Comparison of ENCODE assay signal across 11 cellular contexts in genomic region chr14:76923422-76924362, GRCh38.
DNase-seq lines count a peak whose midpoint lies in the region; ATAC-seq and TF ChIP-seq lines count a peak whose summit lies in the region.
"Had no signal": no experiment of that assay in that cellular context is flagged by ENCODE, and none has a peak within 500 bp of the region (broad histone marks: within the 10 kb centered on the region; RNA-seq: fewer than 3 reads in every experiment).

No MANE protein-coding gene starts in this region.

- H2AFZ ChIP-seq in neural cell (ENCODE audit: low read depth, low read length), result no peak overlapping the region

- intact Hi-C loops in dorsolateral prefrontal cortex (cut with DNase I), result loop anchor here in 1 of 2 donors (5.0 kb wide), 1 partner anchor 34 kb away; no protein-coding TSS in a partner anchor

- peaks cover 99 to 100% (median 100%) of the 10 kb centered on the region in 10 experiments for H3K4me1 ChIP-seq in BLaER1 treated with 17β-estradiol and CSF1 and Interleukin-3, amounts not matched to agents 10 nM and 100 nM
- H3K4me1 ChIP-seq in HUES6 (ENCODE audit: control insufficient read depth, insufficient read depth, low read length), result peaks cover 76% of the 10 kb centered on the region

- peaks cover 0 to 12% (median 0%) of the 10 kb centered on the region in 11 experiments; a peak in 2 of 22 replicates for H4K20me1 ChIP-seq in BLaER1 treated with 17β-estradiol and CSF1 and Interleukin-3, amounts not matched to agents 10 nM and 100 nM
- H4K20me1 ChIP-seq in neural cell (ENCODE audit: insufficient read depth), result no peaks in the 10 kb centered on the region

- peak overlapping the region in 2 of 10 experiments; percentile 4 to 51; a peak in 1 of 20 replicates for H3K4me3 ChIP-seq in BLaER1 treated with 17β-estradiol and CSF1 and Interleukin-3, amounts not matched to agents 10 nM and 100 nM
- H3K4me3 ChIP-seq in HUES6 (ENCODE audit: low read depth, low read length) (peak overlapping the region; percentile 23), dorsolateral prefrontal cortex (peak overlapping the region in 1 of 59 donors; percentile 4), neural cell (ENCODE audit: low read length) (peak overlapping the region; percentile 61)
- H3K4me3 ChIP-seq: prostate gland had no signal

- peaks cover 14% of the 10 kb centered on the region for H3K79me2 ChIP-seq in neural cell (replicated peaks; ENCODE audit: insufficient read depth, low read length)

- H3K9me2 ChIP-seq in neural cell (ENCODE audit: insufficient read depth, low read length), result no peaks in the 10 kb centered on the region

- TF ChIP-seq CTCF in dorsolateral prefrontal cortex (IDR thresholded peaks at IDR 0.05 in 54 of 56, conservative IDR thresholded peaks at IDR 0.05 in 2 of 56; ENCODE audit: low read depth in 1 of 56, partially characterized antibody in 56 of 56) (no peak), neural cell (IDR thresholded peaks at IDR 0.05; ENCODE audit: poor library complexity, severe bottlenecking) (peak; percentile 8)

- ATAC-seq in GM21825 (IDR thresholded peaks at IDR 0.05; ENCODE audit: unreplicated experiment) (no peak), HG03097 (IDR thresholded peaks at IDR 0.05; ENCODE audit: low FRiP score, unreplicated experiment) (no peak)

- peak overlapping the region in 10 of 11 experiments; percentile 34 to 81 (median 76); a peak in 18 of 22 replicates for H3K9ac ChIP-seq in BLaER1 treated with 17β-estradiol and CSF1 and Interleukin-3, amounts not matched to agents 10 nM and 100 nM
- H3K9ac ChIP-seq in HUES6 (ENCODE audit: low read length) (peak overlapping the region; percentile 27), neural cell (ENCODE audit: low read length) (peak overlapping the region; percentile 93)

- no peaks in the 10 kb centered on the region for H3K9me3 ChIP-seq in BLaER1 treated with 17β-estradiol and CSF1 and Interleukin-3, amounts not matched to agents 10 nM and 100 nM (replicated peaks in 1 of 11)
- no peaks in the 10 kb centered on the region for H3K9me3 ChIP-seq in HUES6 (ENCODE audit: control insufficient read depth, insufficient read depth, low read depth, low read length)
- no peaks in the 10 kb centered on the region for H3K9me3 ChIP-seq in neural cell (ENCODE audit: low read length)
- H3K9me3 ChIP-seq: prostate gland had no signal

- no peak for TF ChIP-seq EP300 in neural cell (conservative IDR thresholded peaks at IDR 0.05; ENCODE audit: poor library complexity, severe bottlenecking)

- no peaks in the 10 kb centered on the region for H3K27me3 ChIP-seq in BLaER1 treated with 17β-estradiol and CSF1 and Interleukin-3, amounts not matched to agents 10 nM and 100 nM
- H3K27me3 ChIP-seq in HUES6 (ENCODE audit: control insufficient read depth, insufficient read depth, low read length) (no peaks in the 10 kb centered on the region), dorsolateral prefrontal cortex (no peaks in the 10 kb centered on the region), neural cell (ENCODE audit: insufficient read depth, low read depth, low read length) (no peaks in the 10 kb centered on the region)

- DNase-seq in dorsolateral prefrontal cortex (peak in 4 of 10 donors; percentile 57 to 74 (median 64)), dermis blood vessel endothelial cell (no peak), NCI-H2171 treated with DMSO at 0.1 percent for 48 hours (lab: John Stamatoyannopoulos, UW) (no peak)
- DNase-seq: activated CD8-positive, alpha-beta memory T cell treated with anti-CD3 and anti-CD28 coated beads for 24 hours had no signal

- H3F3A ChIP-seq in neural cell (ENCODE audit: insufficient read depth, low read length, poor library complexity, severe bottlenecking), result peaks cover 25% of the 10 kb centered on the region

- peak overlapping the region; percentile 85 to 99 (median 94) for H3K4me2 ChIP-seq in BLaER1 treated with 17β-estradiol and CSF1 and Interleukin-3, amounts not matched to agents 10 nM and 100 nM
- H3K4me2 ChIP-seq in neural cell (ENCODE audit: low read length), result peak overlapping the region; percentile 49

- peak overlapping the region; percentile 20 to 94 (median 90); a peak in 19 of 22 replicates for H3K27ac ChIP-seq in BLaER1 treated with 17β-estradiol and CSF1 and Interleukin-3, amounts not matched to agents 10 nM and 100 nM
- H3K27ac ChIP-seq in HUES6 (ENCODE audit: low read depth, low read length) (peak overlapping the region; percentile 76), dorsolateral prefrontal cortex (peak overlapping the region in 58 of 59 donors; percentile 7 to 93 (median 78)), neural cell (ENCODE audit: low read length) (peak overlapping the region; percentile 100)
- H3K27ac ChIP-seq: HL-60, prostate gland had no signal

- TF ChIP-seq RAD21 in neural cell (conservative IDR thresholded peaks at IDR 0.05), result no peak

- no peaks in the 10 kb centered on the region for H3K36me3 ChIP-seq in BLaER1 treated with 17β-estradiol and CSF1 and Interleukin-3, amounts not matched to agents 10 nM and 100 nM
- no peaks in the 10 kb centered on the region for H3K36me3 ChIP-seq in HUES6 (ENCODE audit: control insufficient read depth, insufficient read depth, low read length)
- no peaks in the 10 kb centered on the region for H3K36me3 ChIP-seq in neural cell (ENCODE audit: insufficient read depth, low read length)
- H3K36me3 ChIP-seq: prostate gland had no signal

TF ChIP-seq in neural cell, 6 proteins besides CTCF, POLR2A, EP300 and RAD21:
- TF ChIP-seq REST (IDR thresholded peaks at IDR 0.05; ENCODE audit: borderline replicate concordance) (no peak), SMC3 (conservative IDR thresholded peaks at IDR 0.05; ENCODE audit: poor library complexity) (peak; percentile 20)
TF ChIP-seq in neural cell: peak in this region for 1.

Comparison
In these comparisons a context has a peak if more than half of its experiments do, and no peak if none do; other contexts are left out.
1. H3K9ac ChIP-seq: peak in every context shown above with its lines; median percentile 93 in neural cell; 76 in BLaER1 treated with 17β-estradiol and CSF1 and Interleukin-3, amounts not matched to agents 10 nM and 100 nM; 27 in HUES6.